25 cellular contexts compared by ENCODE assay signal in genomic region chr11:87778341-87778740, GRCh38.
DNase-seq lines count a peak whose midpoint lies in the region; ATAC-seq and TF ChIP-seq lines count a peak whose summit lies in the region.
"Had no signal": no experiment of that assay in that cellular context is flagged by ENCODE, and none has a peak within 500 bp of the region (broad histone marks: within the 10 kb centered on the region; RNA-seq: fewer than 3 reads in every experiment).

No MANE protein-coding gene starts in this region.

- H3K27ac ChIP-seq in HCT116 (ENCODE audit: low read depth, low read length) = no peak overlapping the region
- peak overlapping the region in 1 of 5 donors; percentile 35 for H3K27ac ChIP-seq in adrenal gland
- no peak overlapping the region for H3K27ac ChIP-seq in MM.1S (ENCODE audit: low read length)
- H3K27ac ChIP-seq: coronary artery, PC-9, uterus had no signal

- TF ChIP-seq RAD21 in HCT116 (IDR thresholded peaks at IDR 0.05; ENCODE audit: low read depth) = no peak

- peak; percentile 12 for DNase-seq in HCT116 (ENCODE audit: low read depth, low spot score)
- peak in 6 of 7 donors; percentile 39 to 60 (median 43) for DNase-seq in adrenal gland
- DNase-seq in globus pallidus (ENCODE audit: low spot score) = peak; percentile 44
- DNase-seq in retinal pigment epithelial cell (ENCODE audit: low read depth) = peak; percentile 75
- no peak for DNase-seq in NCI-H446 (lab: John Stamatoyannopoulos, UW)
- DNase-seq in NCI-H187 treated with DMSO at 0.1 percent for 48 hours (lab: John Stamatoyannopoulos, UW) = no peak
- DNase-seq in MM.1S = no peak
- DNase-seq in iPS-NIHi11 (ENCODE audit: low spot score) = no peak
- DNase-seq: activated CD8-positive, alpha-beta memory T cell treated with anti-CD3 and anti-CD28 coated beads for 24 hours; activated gamma-delta T cell treated with Interleukin-2 at 50 U/mL for 16 hours; activated naive CD8-positive, alpha-beta T cell treated with anti-CD3 and anti-CD28 coated beads, Interleukin-2, amount 50 U/mL, for 24 hours; activated T-cell treated with anti-CD3 and anti-CD28 coated beads, Interleukin-2, amount 50 U/mL, for 1 hour; Calu3; DND-41; glutamatergic neuron; NCI-H1092 treated with DMSO at 0.1 percent for 48 hours; NCI-H2081; NCI-H345; PC-9; SIG-M5; small intestine; uterus had no signal

- H3K9me2 ChIP-seq in HCT116 (ENCODE audit: insufficient read depth) (no peaks in the 10 kb centered on the region), MM.1S (replicated peaks; ENCODE audit: insufficient read depth, low read length) (no peaks in the 10 kb centered on the region)

- H3K36me3 ChIP-seq in HCT116 (ENCODE audit: control insufficient read depth in 1 of 2, insufficient read depth in 2 of 2, low read length in 2 of 2) (no peaks in the 10 kb centered on the region), adrenal gland (replicated peaks in 1 of 2) (no peaks in the 10 kb centered on the region), MM.1S (replicated peaks; ENCODE audit: insufficient read depth, low read length) (no peaks in the 10 kb centered on the region)
- H3K36me3 ChIP-seq: HAP-1, uterus had no signal

- no peak overlapping the region for H2AFZ ChIP-seq in HCT116 (ENCODE audit: low read depth, low read length, poor library complexity, severe bottlenecking)
- no peak overlapping the region for H2AFZ ChIP-seq in MM.1S (ENCODE audit: low read length)
- H2AFZ ChIP-seq: PC-9 had no signal

- H3K4me3 ChIP-seq in HCT116 (replicated peaks in 1 of 2; ENCODE audit: low read depth in 1 of 2, low read length in 2 of 2) = no peak overlapping the region
- H3K4me3 ChIP-seq in adrenal gland = no peak overlapping the region
- no peak overlapping the region for H3K4me3 ChIP-seq in retinal pigment epithelial cell (ENCODE audit: low read length)
- H3K4me3 ChIP-seq in MM.1S (ENCODE audit: low read length) = no peak overlapping the region
- H3K4me3 ChIP-seq: coronary artery, HAP-1, PC-9, uterus had no signal

- BruUV-seq in HCT116 (replicated peaks; lab: Mats Ljungman, UMichigan) = no TSS peak

- RAD21 ChIA-PET in HCT116 (lab: Charles Lee; ENCODE audit: low non-redundant PET in 1 of 2, low total read pairs in 2 of 2, uncharacterized antibody in 2 of 2, unreplicated experiment in 2 of 2) = no interaction called here

- H3K4me1 ChIP-seq in HCT116 (ENCODE audit: control insufficient read depth in 1 of 2, insufficient read depth in 2 of 2, low read length in 2 of 2) (no peaks in the 10 kb centered on the region), adrenal gland (replicated peaks in 1 of 2) (peaks cover 10 to 13% of the 10 kb centered on the region in 2 donors), MM.1S (ENCODE audit: low read length) (no peaks in the 10 kb centered on the region)
- H3K4me1 ChIP-seq: HAP-1, uterus had no signal

- no peak for TF ChIP-seq CTCF in HCT116 (IDR thresholded peaks at IDR 0.05 in 2 of 3, conservative IDR thresholded peaks at IDR 0.05 in 1 of 3; ENCODE audit: borderline replicate concordance in 1 of 3, insufficient read depth in 1 of 3, low read depth in 2 of 3, low read length in 2 of 3)
- no peak for TF ChIP-seq CTCF in adrenal gland (IDR thresholded peaks at IDR 0.05)
- TF ChIP-seq CTCF in retinal pigment epithelial cell (conservative IDR thresholded peaks at IDR 0.05; ENCODE audit: low read depth, low read length) = no peak
- TF ChIP-seq CTCF in MM.1S (IDR thresholded peaks at IDR 0.05; ENCODE audit: low read length) = no peak

- intact Hi-C loops in HCT116 (cut with micrococcal nuclease) (no loop called here), adrenal gland (cut with DNase I) (no loop called here)

- H3K9ac ChIP-seq in HCT116 (ENCODE audit: low read length) = no peak overlapping the region
- no peak overlapping the region for H3K9ac ChIP-seq in MM.1S (ENCODE audit: low read length)

- TF ChIP-seq POLR2A in HCT116 (IDR thresholded peaks at IDR 0.05; ENCODE audit: borderline replicate concordance, extremely low read depth, insufficient read depth, insufficient read length) (no peak), adrenal gland (IDR thresholded peaks at IDR 0.05) (no peak)

- H4K20me1 ChIP-seq in HCT116 (ENCODE audit: insufficient read depth) (no peaks in the 10 kb centered on the region), MM.1S (ENCODE audit: insufficient read depth, low read length) (no peaks in the 10 kb centered on the region)

- POLR2A ChIA-PET in HCT116 (lab: Charles Lee) = no interaction called here

- H3K79me2 ChIP-seq in HCT116 (ENCODE audit: insufficient read depth, low read length) (no peaks in the 10 kb centered on the region), MM.1S (ENCODE audit: low read length) (no peaks in the 10 kb centered on the region)

- WGBS in adrenal gland, 4 donors = 67 to 76% (median 73%) methylated on average over 2 of the region's 2 CpGs

- H3K4me2 ChIP-seq in HCT116 (ENCODE audit: low read length) (no peak overlapping the region), MM.1S (ENCODE audit: low read depth, low read length) (no peak overlapping the region)
- H3K4me2 ChIP-seq: PC-9 had no signal

- H3F3A ChIP-seq in MM.1S (ENCODE audit: insufficient read depth, low read length) = no peaks in the 10 kb centered on the region

- H3K9me3 ChIP-seq in HCT116 (ENCODE audit: control insufficient read depth in 1 of 2, insufficient read depth in 1 of 2, low read depth in 1 of 2, low read length in 2 of 2) (no peaks in the 10 kb centered on the region), adrenal gland (replicated peaks in 1 of 3) (no peaks in the 10 kb centered on the region), MM.1S (replicated peaks; ENCODE audit: insufficient read depth, low read length) (no peaks in the 10 kb centered on the region)
- H3K9me3 ChIP-seq: HAP-1, uterus had no signal

- CTCF ChIA-PET in HCT116 (lab: Charles Lee) = no interaction called here

- no peaks in the 10 kb centered on the region for H3K27me3 ChIP-seq in HCT116 (ENCODE audit: insufficient read depth, low read length)
- H3K27me3 ChIP-seq in adrenal gland = no peaks in the 10 kb centered on the region
- H3K27me3 ChIP-seq in MM.1S (replicated peaks; ENCODE audit: insufficient read depth, low read length) = no peaks in the 10 kb centered on the region
- H3K27me3 ChIP-seq: uterus had no signal

- peak; percentile 47 for ATAC-seq in HCT116
- ATAC-seq: activated naive CD8-positive, alpha-beta T cell treated with anti-CD3 and anti-CD28 coated beads, Interleukin-2, amount 50 U/mL, for 24 hours; stimulated activated memory B cell treated with anti-CD40 and anti-IgM and Interleukin-4, amounts not matched to agents 10 μg/mL and 1 μg/mL and 100 μg/mL, for 72 hours had no signal

TF ChIP-seq in HCT116, 20 proteins besides CTCF, POLR2A, EP300 and RAD21:
- no peak for TF ChIP-seq CBX3 (IDR thresholded peaks at IDR 0.05; ENCODE audit: low read depth)
- TF ChIP-seq JUND (IDR thresholded peaks at IDR 0.05) = no peak
- TF ChIP-seq ZNF274 (IDR thresholded peaks at IDR 0.05; ENCODE audit: low read depth, low read length) = no peak

Comparison
In these comparisons a context has a peak if more than half of its experiments do, and no peak if none do; other contexts are left out.
1. DNase-seq: peak in HCT116 (single experiment), adrenal gland (6 of 7), globus pallidus (single experiment) and retinal pigment epithelial cell (single experiment); none in NCI-H446 (0 of 2), NCI-H187 treated with DMSO at 0.1 percent for 48 hours (single experiment), MM.1S (single experiment) and iPS-NIHi11 (single experiment).